ENCODE assay signal across 11 cellular contexts in the genomic region with DNA sequence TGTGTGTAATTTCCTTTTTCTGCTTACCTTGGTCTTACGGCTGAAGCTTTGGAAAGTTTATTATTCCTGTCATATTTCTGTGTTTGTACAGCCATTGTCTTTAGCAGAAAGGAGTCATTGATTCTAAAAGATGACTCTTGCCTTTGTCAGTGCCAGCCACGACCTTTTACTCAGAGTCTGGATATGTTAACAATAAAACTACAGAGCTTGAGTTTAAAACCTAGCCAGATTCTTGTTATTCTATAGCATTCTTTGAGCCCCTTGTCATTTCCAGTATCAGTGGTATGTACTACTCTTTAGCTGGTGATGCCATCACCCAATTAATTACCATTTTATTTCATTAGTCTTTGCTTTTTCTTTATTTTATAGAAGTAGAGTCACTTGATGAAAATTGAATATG.
A peak's percentile ranks its signal among the peaks of the same experiment; 100 is the strongest.
DNase-seq lines count a peak whose midpoint lies in the region; ATAC-seq, FAIRE-seq and TF ChIP-seq lines count a peak whose summit lies in the region.
"Had no signal": no experiment of that assay in that cellular context is flagged by ENCODE, and none has a peak within 500 bp of the region (broad histone marks: within the 10 kb centered on the region; RNA-seq: fewer than 3 reads in every experiment).

No MANE protein-coding gene starts in this region.

- in situ Hi-C loops in HepG2 (cut with HindIII; ENCODE audit: extremely low pct_ligation_motif_present, low pct_unique_long_range_greater_than_20kb): no loop called here

- H3K4me2 ChIP-seq in HepG2 (ENCODE audit: low read depth, low read length): peak overlapping the region; percentile 21; the same call in 1 of the 2 replicates

- FAIRE-seq in HepG2 (lab: Jason Lieb, UNC): no peak
- FAIRE-seq in frontal cortex (lab: Jason Lieb, UNC): no peak

- H3K27ac ChIP-seq in HepG2 (ENCODE audit: extremely low read length, insufficient read depth, low read length) (peak overlapping the region; percentile 54), right lobe of liver (no peak overlapping the region)

- TF ChIP-seq EP300 in HepG2 (IDR thresholded peaks at IDR 0.05; ENCODE audit: low read depth in 2 of 2, low read length in 2 of 2): no peak
- no peak for TF ChIP-seq EP300 in HepG2 (CRISPR knock-in tag; IDR thresholded peaks at IDR 0.05; ENCODE audit: borderline replicate concordance)

- H3K27me3 ChIP-seq in HepG2 (ENCODE audit: control insufficient read depth in 1 of 2, insufficient read depth in 2 of 2, low read length in 2 of 2) (peaks cover 0 to 1% of the 10 kb centered on the region in 2 experiments; a peak in 1 of 5 replicates), right lobe of liver (no peaks in the 10 kb centered on the region)

- H3K36me3 ChIP-seq in HepG2 (replicated peaks in 1 of 2; ENCODE audit: control insufficient read depth in 1 of 2, insufficient read depth in 2 of 2, low read length in 2 of 2) (peaks cover 0 to 7% of the 10 kb centered on the region in 2 experiments; a peak in 2 of 5 replicates), right lobe of liver (no peaks in the 10 kb centered on the region)

- peak; percentile 75 for DNase-seq in HepG2 (ENCODE audit: low spot score)
- DNase-seq in right lobe of liver: no peak
- peak; percentile 21 for DNase-seq in amniotic stem cell (lab: John Stamatoyannopoulos, UW)
- DNase-seq in glomerular visceral epithelial cell (ENCODE audit: extremely low spot score): peak; percentile 51
- no peak for DNase-seq in frontal cortex (ENCODE audit: low spot score in 2 of 2)
- DNase-seq in left cardiac atrium: no peak
- DNase-seq: activated T-cell treated with anti-CD3 and anti-CD28 coated beads, Interleukin-2, amount 50 U/mL, for 4 hours; effector CD4-positive, alpha-beta T cell; NCI-H1092 had no signal

- H3K79me2 ChIP-seq in HepG2 (ENCODE audit: insufficient read depth, low read length): peaks cover 43% of the 10 kb centered on the region

- TF ChIP-seq CTCF in HepG2 (CRISPR knock-in tag; IDR thresholded peaks at IDR 0.05) (no peak), right lobe of liver (IDR thresholded peaks at IDR 0.05) (no peak)

- no TSS peak for BruUV-seq in HepG2 (replicated peaks; lab: Mats Ljungman, UMichigan)

- intact Hi-C loops in HepG2 (cut with micrococcal nuclease; ENCODE audit: unreplicated experiment) (no loop called here), right lobe of liver (cut with DNase I) (no loop called here), left cardiac atrium (cut with DNase I) (no loop called here)

- H3K4me1 ChIP-seq in HepG2 (ENCODE audit: insufficient read depth, low read length): peaks cover 17% of the 10 kb centered on the region
- peaks cover 0 to 4% (median 0%) of the 10 kb centered on the region in 4 donors for H3K4me1 ChIP-seq in right lobe of liver

- no peak overlapping the region for H3K9ac ChIP-seq in HepG2 (ENCODE audit: insufficient read depth, low read depth, low read length)

- CTCF ChIA-PET in HepG2 (lab: Yijun Ruan, JAX; ENCODE audit: low intra/inter-chr PET ratio, low total read pairs): no interaction called here

- peaks cover 3% of the 10 kb centered on the region; the same call in 1 of the 2 replicates for H4K20me1 ChIP-seq in HepG2 (ENCODE audit: insufficient read depth, low read length)

- no peaks in the 10 kb centered on the region for H3K9me3 ChIP-seq in HepG2 (ENCODE audit: low read length)
- H3K9me3 ChIP-seq in right lobe of liver: no peaks in the 10 kb centered on the region

- TF ChIP-seq POLR2A in HepG2 (IDR thresholded peaks at IDR 0.05; ENCODE audit: insufficient read depth in 1 of 2, low read depth in 2 of 2, low read length in 2 of 2): no peak
- no peak for TF ChIP-seq POLR2A in right lobe of liver (IDR thresholded peaks at IDR 0.05)

- ATAC-seq in HepG2: no peak; the same call in 2 of the 3 replicates
- ATAC-seq in right lobe of liver: no peak
- ATAC-seq in HG02588 (IDR thresholded peaks at IDR 0.05; ENCODE audit: unreplicated experiment): no peak
- no peak for ATAC-seq in activated CD4-positive, CD25-positive, alpha-beta regulatory T cell treated with anti-CD3 and anti-CD28 coated beads, Interleukin-2, amount 50 U/mL, for 24 hours
- ATAC-seq in left cardiac atrium: no peak
- ATAC-seq: activated T-cell treated with anti-CD3 and anti-CD28 coated beads, Interleukin-2, amount 50 U/mL, for 4 hours had no signal

- H3K4me3 ChIP-seq in HepG2 (replicated peaks in 1 of 3; ENCODE audit: insufficient read depth in 1 of 3, low read depth in 2 of 3, low read length in 3 of 3) (no peak overlapping the region), right lobe of liver (no peak overlapping the region)

- WGBS in HepG2 (ENCODE audit: low lambda C conversion rate): 36% methylated on average over 2 of the region's 2 CpGs
- 40% methylated on average over 2 of the region's 2 CpGs for WGBS in right lobe of liver (ENCODE audit: insufficient coverage, low coverage, low lambda C conversion rate, missing lambda C conversion rate)

- no peak for TF ChIP-seq RAD21 in HepG2 (CRISPR knock-in tag; IDR thresholded peaks at IDR 0.05)

- POLR2A ChIA-PET in HepG2 (lab: Yijun Ruan, JAX): no interaction called here

- no peak overlapping the region for H2AFZ ChIP-seq in HepG2 (ENCODE audit: low read length)

TF ChIP-seq in HepG2, 621 proteins besides CTCF, POLR2A, EP300 and RAD21 (continues in another document):
- TF ChIP-seq PPARG (CRISPR knock-in tag; conservative IDR thresholded peaks at IDR 0.05): peak; percentile 52; the same call in 1 of the 2 replicates
- no peak for TF ChIP-seq ZNF619 (CRISPR knock-in tag; IDR thresholded peaks at IDR 0.05)
- TF ChIP-seq ZNF776 (CRISPR knock-in tag; IDR thresholded peaks at IDR 0.05): no peak
- TF ChIP-seq, protein P1, sequence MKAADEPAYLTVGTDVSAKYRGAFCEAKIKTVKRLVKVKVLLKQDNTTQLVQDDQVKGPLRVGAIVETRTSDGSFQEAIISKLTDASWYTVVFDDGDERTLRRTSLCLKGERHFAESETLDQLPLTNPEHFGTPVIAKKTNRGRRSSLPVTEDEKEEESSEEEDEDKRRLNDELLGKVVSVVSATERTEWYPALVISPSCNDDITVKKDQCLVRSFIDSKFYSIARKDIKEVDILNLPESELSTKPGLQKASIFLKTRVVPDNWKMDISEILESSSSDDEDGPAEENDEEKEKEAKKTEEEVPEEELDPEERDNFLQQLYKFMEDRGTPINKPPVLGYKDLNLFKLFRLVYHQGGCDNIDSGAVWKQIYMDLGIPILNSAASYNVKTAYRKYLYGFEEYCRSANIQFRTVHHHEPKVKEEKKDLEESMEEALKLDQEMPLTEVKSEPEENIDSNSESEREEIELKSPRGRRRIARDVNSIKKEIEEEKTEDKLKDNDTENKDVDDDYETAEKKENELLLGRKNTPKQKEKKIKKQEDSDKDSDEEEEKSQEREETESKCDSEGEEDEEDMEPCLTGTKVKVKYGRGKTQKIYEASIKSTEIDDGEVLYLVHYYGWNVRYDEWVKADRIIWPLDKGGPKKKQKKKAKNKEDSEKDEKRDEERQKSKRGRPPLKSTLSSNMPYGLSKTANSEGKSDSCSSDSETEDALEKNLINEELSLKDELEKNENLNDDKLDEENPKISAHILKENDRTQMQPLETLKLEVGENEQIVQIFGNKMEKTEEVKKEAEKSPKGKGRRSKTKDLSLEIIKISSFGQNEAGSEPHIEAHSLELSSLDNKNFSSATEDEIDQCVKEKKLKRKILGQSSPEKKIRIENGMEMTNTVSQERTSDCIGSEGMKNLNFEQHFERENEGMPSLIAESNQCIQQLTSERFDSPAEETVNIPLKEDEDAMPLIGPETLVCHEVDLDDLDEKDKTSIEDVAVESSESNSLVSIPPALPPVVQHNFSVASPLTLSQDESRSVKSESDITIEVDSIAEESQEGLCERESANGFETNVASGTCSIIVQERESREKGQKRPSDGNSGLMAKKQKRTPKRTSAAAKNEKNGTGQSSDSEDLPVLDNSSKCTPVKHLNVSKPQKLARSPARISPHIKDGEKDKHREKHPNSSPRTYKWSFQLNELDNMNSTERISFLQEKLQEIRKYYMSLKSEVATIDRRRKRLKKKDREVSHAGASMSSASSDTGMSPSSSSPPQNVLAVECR (CRISPR knock-in tag; IDR thresholded peaks at IDR 0.05; ENCODE audit: borderline replicate concordance): no peak
- TF ChIP-seq, protein P2, sequence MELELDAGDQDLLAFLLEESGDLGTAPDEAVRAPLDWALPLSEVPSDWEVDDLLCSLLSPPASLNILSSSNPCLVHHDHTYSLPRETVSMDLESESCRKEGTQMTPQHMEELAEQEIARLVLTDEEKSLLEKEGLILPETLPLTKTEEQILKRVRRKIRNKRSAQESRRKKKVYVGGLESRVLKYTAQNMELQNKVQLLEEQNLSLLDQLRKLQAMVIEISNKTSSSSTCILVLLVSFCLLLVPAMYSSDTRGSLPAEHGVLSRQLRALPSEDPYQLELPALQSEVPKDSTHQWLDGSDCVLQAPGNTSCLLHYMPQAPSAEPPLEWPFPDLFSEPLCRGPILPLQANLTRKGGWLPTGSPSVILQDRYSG (CRISPR knock-in tag; IDR thresholded peaks at IDR 0.05): no peak
- TF ChIP-seq JDP2 (CRISPR knock-in tag; IDR thresholded peaks at IDR 0.05; ENCODE audit: borderline replicate concordance): no peak
- TF ChIP-seq, protein P3, sequence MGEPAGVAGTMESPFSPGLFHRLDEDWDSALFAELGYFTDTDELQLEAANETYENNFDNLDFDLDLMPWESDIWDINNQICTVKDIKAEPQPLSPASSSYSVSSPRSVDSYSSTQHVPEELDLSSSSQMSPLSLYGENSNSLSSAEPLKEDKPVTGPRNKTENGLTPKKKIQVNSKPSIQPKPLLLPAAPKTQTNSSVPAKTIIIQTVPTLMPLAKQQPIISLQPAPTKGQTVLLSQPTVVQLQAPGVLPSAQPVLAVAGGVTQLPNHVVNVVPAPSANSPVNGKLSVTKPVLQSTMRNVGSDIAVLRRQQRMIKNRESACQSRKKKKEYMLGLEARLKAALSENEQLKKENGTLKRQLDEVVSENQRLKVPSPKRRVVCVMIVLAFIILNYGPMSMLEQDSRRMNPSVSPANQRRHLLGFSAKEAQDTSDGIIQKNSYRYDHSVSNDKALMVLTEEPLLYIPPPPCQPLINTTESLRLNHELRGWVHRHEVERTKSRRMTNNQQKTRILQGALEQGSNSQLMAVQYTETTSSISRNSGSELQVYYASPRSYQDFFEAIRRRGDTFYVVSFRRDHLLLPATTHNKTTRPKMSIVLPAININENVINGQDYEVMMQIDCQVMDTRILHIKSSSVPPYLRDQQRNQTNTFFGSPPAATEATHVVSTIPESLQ (CRISPR knock-in tag; conservative IDR thresholded peaks at IDR 0.05): no peak
- no peak for TF ChIP-seq ZBTB21 (CRISPR knock-in tag; IDR thresholded peaks at IDR 0.05)
- TF ChIP-seq EEA1 (CRISPR knock-in tag; IDR thresholded peaks at IDR 0.05; ENCODE audit: borderline replicate concordance): no peak

Comparison
In these comparisons a context has a peak if more than half of its experiments do, and no peak if none do; other contexts are left out.
1. DNase-seq: peak in HepG2 (single experiment), amniotic stem cell (single experiment) and glomerular visceral epithelial cell (single experiment); none in right lobe of liver (0 of 3), frontal cortex (0 of 2) and left cardiac atrium (single experiment).